Comparison of ENCODE assay signal across 27 cellular contexts in the genomic region with DNA sequence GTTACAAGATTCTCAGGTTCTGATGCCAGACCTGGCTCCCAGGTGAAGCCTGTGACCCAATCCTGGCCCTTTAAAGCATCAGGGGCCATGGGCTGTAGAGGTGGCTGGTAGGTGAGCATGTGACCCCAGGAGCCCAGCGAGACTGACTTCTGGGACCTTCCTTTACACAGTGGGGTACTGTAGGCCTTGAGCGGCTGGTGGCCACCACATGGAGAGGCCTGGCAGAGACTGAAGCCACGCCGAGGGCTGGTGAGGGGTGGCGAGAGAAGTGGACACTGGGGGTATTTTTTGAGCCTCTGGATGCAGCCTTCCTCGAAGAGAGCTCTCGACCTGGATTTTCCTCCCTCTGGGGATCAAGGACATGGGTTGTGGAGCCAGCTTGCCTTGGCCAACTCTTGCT.
"Had no signal": no experiment of that assay in that cellular context is flagged by ENCODE, and none has a peak within 500 bp of the region (broad histone marks: within the 10 kb centered on the region; RNA-seq: fewer than 3 reads in every experiment).

No MANE protein-coding gene starts in this region.

- H3K9ac ChIP-seq: KMS-11, SK-N-SH had no signal

- H3K9me3 Mint-ChIP-seq: activated CD4-positive, alpha-beta memory T cell treated with anti-CD3 and anti-CD28 coated beads, Interleukin-2, amount 10 ng/mL, durations not matched to agents 7 days and 5 days; activated naive CD4-positive, alpha-beta T cell treated with anti-CD3 and anti-CD28 coated beads, Interleukin-2, amount 50 U/mL, for 24 hours; activated T-cell treated with anti-CD3 and anti-CD28 coated beads, Interleukin-2, amount 50 U/mL, for 24 hours; activated T-helper 1 cell treated with anti-CD3 and anti-CD28 coated beads, Interleukin-12 subunit alpha, Interleukin-12 subunit beta, Interleukin-2, Interleukin-4 antibody, amounts not matched to agents 30 ng/mL and 10 ng/mL and 1 ng/mL, durations not matched to agents 14 hours and 24 hours and 36 hours had no signal

- H3K9me3 ChIP-seq: MG63, Peyer's patch, SJCRH30, SK-N-SH had no signal

- H3K27me3 ChIP-seq: MG63, Peyer's patch, SJCRH30 had no signal

- DNase-seq: activated CD4-positive, alpha-beta memory T cell treated with anti-CD3 and anti-CD28 coated beads, Interleukin-2, amount 10 ng/mL, durations not matched to agents 7 days and 5 days; activated CD4-positive, alpha-beta T cell treated with anti-CD3 and anti-CD28 coated beads for 36 hours; activated CD4-positive, alpha-beta T cell treated with anti-CD3 and anti-CD28 coated beads, Interleukin-2, amount 50 U/mL, for 1 hour; activated CD4-positive, CD25-positive, alpha-beta regulatory T cell; activated CD8-positive, alpha-beta memory T cell treated with anti-CD3 and anti-CD28 coated beads, Interleukin-2, amount 50 U/mL, for 48 hours; activated effector memory CD4-positive, alpha-beta T cell treated with Interleukin-2 at 50 U/mL for 16 hours; activated naive CD4-positive, alpha-beta T cell; activated T-cell treated with anti-CD3 and anti-CD28 coated beads, Interleukin-2, amount 50 U/mL, for 24 hours; amygdala; MG63; MV-4-11; NCI-H1092 treated with DMSO at 0.1 percent for 48 hours; NCI-H1417 treated with DMSO at 0.1 percent for 48 hours; NCI-H1694 treated with DMSO at 0.1 percent for 48 hours; NCI-H2081; NCI-H510A treated with DMSO at 0.1 percent for 48 hours; Peyer's patch; Right ventricle myocardium superior; SJCRH30; SK-N-SH; T-helper 1 cell had no signal

- H3K4me3 ChIP-seq: MG63, Peyer's patch, SJCRH30 had no signal

- H3K27ac Mint-ChIP-seq: activated CD4-positive, alpha-beta memory T cell treated with anti-CD3 and anti-CD28 coated beads, Interleukin-2, amount 10 ng/mL, durations not matched to agents 7 days and 5 days; activated CD4-positive, alpha-beta T cell treated with anti-CD3 and anti-CD28 coated beads for 36 hours; activated naive CD4-positive, alpha-beta T cell treated with anti-CD3 and anti-CD28 coated beads, Interleukin-2, amount 50 U/mL, for 24 hours; activated T-cell treated with anti-CD3 and anti-CD28 coated beads, Interleukin-2, amount 50 U/mL, for 24 hours; activated T-helper 1 cell treated with anti-CD3 and anti-CD28 coated beads, Interleukin-12 subunit alpha, Interleukin-12 subunit beta, Interleukin-2, Interleukin-4 antibody, amounts not matched to agents 30 ng/mL and 10 ng/mL and 1 ng/mL, durations not matched to agents 14 hours and 24 hours and 36 hours had no signal

- H3K4me1 ChIP-seq: Peyer's patch, SJCRH30 had no signal

- H3K27ac ChIP-seq: KMS-11, Peyer's patch, RWPE1, SJCRH30, VCaP had no signal

- H3K36me3 ChIP-seq: MG63, Peyer's patch, SJCRH30 had no signal

- H3K4me3 Mint-ChIP-seq: activated CD4-positive, alpha-beta memory T cell treated with anti-CD3 and anti-CD28 coated beads, Interleukin-2, amount 10 ng/mL, durations not matched to agents 7 days and 5 days; activated CD4-positive, alpha-beta T cell treated with anti-CD3 and anti-CD28 coated beads for 36 hours; activated naive CD4-positive, alpha-beta T cell treated with anti-CD3 and anti-CD28 coated beads, Interleukin-2, amount 50 U/mL, for 24 hours; activated T-cell treated with anti-CD3 and anti-CD28 coated beads, Interleukin-2, amount 50 U/mL, for 24 hours; activated T-helper 1 cell treated with anti-CD3 and anti-CD28 coated beads, Interleukin-12 subunit alpha, Interleukin-12 subunit beta, Interleukin-2, Interleukin-4 antibody, amounts not matched to agents 30 ng/mL and 10 ng/mL and 1 ng/mL, durations not matched to agents 14 hours and 24 hours and 36 hours; brain had no signal

- ATAC-seq: activated CD4-positive, alpha-beta T cell treated with anti-CD3 and anti-CD28 coated beads for 36 hours had no signal

- H3K36me3 Mint-ChIP-seq: activated naive CD4-positive, alpha-beta T cell treated with anti-CD3 and anti-CD28 coated beads, Interleukin-2, amount 50 U/mL, for 24 hours; brain had no signal
